In the genomic region with DNA sequence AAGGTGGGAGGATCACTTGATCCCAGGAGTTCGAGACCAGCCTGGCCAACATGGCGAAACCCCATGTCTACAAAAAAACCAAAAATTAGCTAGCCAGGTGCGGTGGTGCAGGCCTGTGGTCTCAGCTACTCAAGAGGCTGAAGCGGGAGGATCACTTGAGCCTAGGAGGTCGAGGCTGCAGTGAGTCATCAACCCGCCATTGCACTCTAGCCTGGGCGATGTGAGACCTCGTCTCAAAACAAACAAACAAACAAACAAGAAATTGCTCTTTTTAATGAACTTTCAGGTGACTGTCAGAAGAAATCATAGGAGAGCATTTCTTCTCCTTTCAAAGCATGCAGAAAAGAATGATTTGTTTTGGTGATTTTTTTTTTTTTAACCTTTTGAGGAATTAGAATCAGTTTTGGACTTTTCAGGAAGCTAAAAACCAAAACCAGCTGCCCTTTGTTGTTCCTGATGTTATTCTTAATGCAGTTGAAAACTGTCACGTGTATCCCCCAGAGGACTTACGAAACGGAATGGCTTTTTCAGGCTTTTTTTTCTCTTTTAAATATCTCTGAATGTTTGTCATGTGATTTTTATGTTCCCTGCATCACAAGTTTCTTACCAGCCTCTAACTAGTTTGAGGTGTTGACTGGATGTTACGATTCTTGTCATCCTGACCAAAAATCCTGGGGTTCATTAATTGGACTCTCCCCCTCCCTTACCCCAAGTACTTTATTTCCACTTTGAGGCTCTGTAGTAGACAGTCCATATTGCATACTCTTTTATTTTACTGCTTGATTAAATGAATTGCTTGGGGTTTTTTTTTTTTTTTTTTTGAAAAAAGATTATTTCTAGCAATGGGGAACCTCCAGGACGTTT, we compare ENCODE assay signal across 14 cellular contexts. TPM values are rescaled to one million over a fixed set of nuclear protein-coding genes. Genes with fewer than 3 reads are reported as not detected.
DNase-seq lines count a peak whose midpoint lies in the region; ATAC-seq lines count a peak whose summit lies in the region.
"Had no signal": no experiment of that assay in that cellular context is flagged by ENCODE, and none has a peak within 500 bp of the region (broad histone marks: within the 10 kb centered on the region; RNA-seq: fewer than 3 reads in every experiment).

No MANE protein-coding gene starts in this region.

- intact Hi-C loops in activated CD4-positive, alpha-beta T cell treated with anti-CD3 and anti-CD28 coated beads for 36 hours (cut with DNase I, micrococcal nuclease): no loop called here

- no peaks in the 10 kb centered on the region for H3K9me3 ChIP-seq in SJCRH30 (replicated peaks)

- H3K27me3 ChIP-seq in layer of hippocampus (ENCODE audit: control insufficient read depth, insufficient read depth, low read length) (no peaks in the 10 kb centered on the region), SJCRH30 (no peaks in the 10 kb centered on the region)

- no peak overlapping the region for H3K4me3 Mint-ChIP-seq in activated CD4-positive, alpha-beta T cell treated with anti-CD3 and anti-CD28 coated beads for 36 hours
- H3K4me3 Mint-ChIP-seq: activated naive CD8-positive, alpha-beta T cell treated with anti-CD3 and anti-CD28 coated beads, Interleukin-2, amount 10 ng/mL, durations not matched to agents 7 days and 5 days; effector memory CD8-positive, alpha-beta T cell had no signal

- no peaks in the 10 kb centered on the region for H3K9me3 Mint-ChIP-seq in activated CD4-positive, alpha-beta T cell treated with anti-CD3 and anti-CD28 coated beads for 36 hours (ENCODE audit: low read depth)
- H3K9me3 Mint-ChIP-seq: activated naive CD8-positive, alpha-beta T cell treated with anti-CD3 and anti-CD28 coated beads, Interleukin-2, amount 10 ng/mL, durations not matched to agents 7 days and 5 days; effector memory CD8-positive, alpha-beta T cell had no signal

- peak; percentile 47 for ATAC-seq in activated CD4-positive, alpha-beta T cell treated with anti-CD3 and anti-CD28 coated beads for 36 hours
- ATAC-seq: effector memory CD8-positive, alpha-beta T cell had no signal

- H3K27ac ChIP-seq in angular gyrus (ENCODE audit: low read depth, low read length) (peak overlapping the region; percentile 53), layer of hippocampus (ENCODE audit: low read depth, low read length) (peak overlapping the region; percentile 64), temporal lobe (ENCODE audit: low read depth, low read length) (peak overlapping the region; percentile 82), SJCRH30 (no peak overlapping the region)

- H3K27me3 Mint-ChIP-seq in activated CD4-positive, alpha-beta T cell treated with anti-CD3 and anti-CD28 coated beads for 36 hours: no peaks in the 10 kb centered on the region
- H3K27me3 Mint-ChIP-seq: activated naive CD8-positive, alpha-beta T cell treated with anti-CD3 and anti-CD28 coated beads, Interleukin-2, amount 10 ng/mL, durations not matched to agents 7 days and 5 days; effector memory CD8-positive, alpha-beta T cell had no signal

- peaks cover 21% of the 10 kb centered on the region for H3K4me1 Mint-ChIP-seq in activated CD4-positive, alpha-beta T cell treated with anti-CD3 and anti-CD28 coated beads for 36 hours

- peak; percentile 11 for DNase-seq in activated CD4-positive, alpha-beta T cell treated with anti-CD3 and anti-CD28 coated beads for 36 hours
- no peak for DNase-seq in activated CD4-positive, alpha-beta T cell treated with anti-CD3 and anti-CD28 coated beads, Interleukin-2, amount 50 U/mL, for 1 hour
- no peak for DNase-seq in retina
- DNase-seq in SJCRH30: no peak
- no peak for DNase-seq in activated naive CD4-positive, alpha-beta T cell treated with anti-CD3 and anti-CD28 coated beads, Interleukin-2, amount 50 U/mL, for 16 hours
- DNase-seq: activated naive CD8-positive, alpha-beta T cell treated with anti-CD3 and anti-CD28 coated beads, Interleukin-2, amount 10 ng/mL, durations not matched to agents 7 days and 5 days; effector memory CD8-positive, alpha-beta T cell; GF-D8; SIG-M5; stimulated activated CD4-positive, alpha-beta T cell treated with anti-CD3 and anti-CD28 coated beads, Interleukin-4, amount 100 ng/mL, for 1 hour had no signal

- POLR2A ChIA-PET in activated CD4-positive, alpha-beta T cell treated with anti-CD3 and anti-CD28 coated beads for 36 hours (lab: Charles Lee): interaction anchor here (0.6 kb wide), 1 partner anchor 9 kb away, joined by 3 read pairs; no protein-coding TSS in a partner anchor

- CTCF ChIA-PET in activated CD4-positive, alpha-beta T cell treated with anti-CD3 and anti-CD28 coated beads for 36 hours (lab: Charles Lee): interaction anchor here (1.1 kb wide), 1 partner anchor 14 kb away, joined by 3 read pairs; no protein-coding TSS in a partner anchor

- no peaks in the 10 kb centered on the region for H3K36me3 ChIP-seq in SJCRH30

- no peak overlapping the region for H3K4me3 ChIP-seq in SJCRH30

- peak overlapping the region; percentile 67 for H3K27ac Mint-ChIP-seq in activated CD4-positive, alpha-beta T cell treated with anti-CD3 and anti-CD28 coated beads for 36 hours
- H3K27ac Mint-ChIP-seq: effector memory CD8-positive, alpha-beta T cell had no signal

- H3K36me3 Mint-ChIP-seq in activated CD4-positive, alpha-beta T cell treated with anti-CD3 and anti-CD28 coated beads for 36 hours (ENCODE audit: low read depth): no peaks in the 10 kb centered on the region
- H3K36me3 Mint-ChIP-seq: activated naive CD8-positive, alpha-beta T cell treated with anti-CD3 and anti-CD28 coated beads, Interleukin-2, amount 10 ng/mL, durations not matched to agents 7 days and 5 days had no signal

- no peaks in the 10 kb centered on the region for H3K4me1 ChIP-seq in SJCRH30

RNA-seq across cellular contexts. Expression of gene SNX29, which starts 34.1 kb away (rescaled TPM):
- total RNA-seq in activated CD4-positive, alpha-beta T cell treated with anti-CD3 and anti-CD28 coated beads for 36 hours: 1 to 10 TPM; 6.4 to 8.4 TPM
- total RNA-seq in temporal lobe: 18.4 TPM
- 2.4 and 3.4 TPM in 2 replicates for total RNA-seq in SJCRH30 (2014; rRNA removed; shearing (Covaris generic))

RNA-seq across cellular contexts. Expression of gene TNFRSF17, which starts 45.6 kb away (rescaled TPM):
- total RNA-seq in activated CD4-positive, alpha-beta T cell treated with anti-CD3 and anti-CD28 coated beads for 36 hours: not detected
- total RNA-seq in temporal lobe: not detected
- not detected in 2 replicates for total RNA-seq in SJCRH30 (2014; rRNA removed; shearing (Covaris generic))
- total RNA-seq: A673; activated naive CD8-positive, alpha-beta T cell treated with anti-CD3 and anti-CD28 coated beads, Interleukin-2, amount 10 ng/mL, durations not matched to agents 7 days and 5 days had no signal
